1 cellular context compared by ENCODE assay signal in the genomic region with DNA sequence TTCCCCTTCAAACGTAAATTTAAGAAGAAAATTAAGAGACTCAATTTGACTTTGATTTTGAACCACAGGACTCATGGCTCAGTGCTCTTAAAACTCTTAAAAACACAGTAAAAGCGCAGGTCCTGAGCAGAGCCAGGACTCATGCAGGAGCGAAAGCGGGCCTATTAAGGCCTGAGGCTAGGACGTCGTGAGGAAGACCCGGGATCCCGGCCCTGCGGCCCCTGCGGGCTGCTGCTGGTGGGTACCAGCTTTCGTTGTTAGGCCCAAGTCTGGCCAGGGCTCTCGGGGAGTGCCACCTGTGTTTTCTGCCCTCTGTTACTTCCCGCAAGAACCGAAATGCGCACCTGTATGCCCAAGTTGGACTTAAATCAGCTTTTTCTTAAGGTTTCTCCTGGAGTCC.
TF ChIP-seq lines count a peak whose summit lies in the region.

No MANE protein-coding gene starts in this region.

TF ChIP-seq in SK-N-SH, 30 proteins besides CTCF, POLR2A, EP300 and RAD21 (continued from another document):
- TF ChIP-seq POLR2AphosphoS5 (IDR thresholded peaks at IDR 0.05; ENCODE audit: low read depth, low read length): no peak
- TF ChIP-seq RCOR1 (IDR thresholded peaks at IDR 0.05; ENCODE audit: low read length): no peak
- TF ChIP-seq TEAD4 (IDR thresholded peaks at IDR 0.05; ENCODE audit: borderline replicate concordance, insufficient read depth): no peak
- no peak for TF ChIP-seq RXRA (IDR thresholded peaks at IDR 0.05; ENCODE audit: borderline replicate concordance, low read depth)
- TF ChIP-seq, protein P1, sequence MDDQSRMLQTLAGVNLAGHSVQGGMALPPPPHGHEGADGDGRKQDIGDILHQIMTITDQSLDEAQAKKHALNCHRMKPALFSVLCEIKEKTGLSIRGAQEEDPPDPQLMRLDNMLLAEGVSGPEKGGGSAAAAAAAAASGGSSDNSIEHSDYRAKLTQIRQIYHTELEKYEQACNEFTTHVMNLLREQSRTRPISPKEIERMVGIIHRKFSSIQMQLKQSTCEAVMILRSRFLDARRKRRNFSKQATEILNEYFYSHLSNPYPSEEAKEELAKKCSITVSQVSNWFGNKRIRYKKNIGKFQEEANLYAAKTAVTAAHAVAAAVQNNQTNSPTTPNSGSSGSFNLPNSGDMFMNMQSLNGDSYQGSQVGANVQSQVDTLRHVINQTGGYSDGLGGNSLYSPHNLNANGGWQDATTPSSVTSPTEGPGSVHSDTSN (IDR thresholded peaks at IDR 0.05): no peak
- TF ChIP-seq FOXM1 (IDR thresholded peaks at IDR 0.05; ENCODE audit: low read depth): no peak
